ENCODE assay signal across 8 cellular contexts in the genomic region with DNA sequence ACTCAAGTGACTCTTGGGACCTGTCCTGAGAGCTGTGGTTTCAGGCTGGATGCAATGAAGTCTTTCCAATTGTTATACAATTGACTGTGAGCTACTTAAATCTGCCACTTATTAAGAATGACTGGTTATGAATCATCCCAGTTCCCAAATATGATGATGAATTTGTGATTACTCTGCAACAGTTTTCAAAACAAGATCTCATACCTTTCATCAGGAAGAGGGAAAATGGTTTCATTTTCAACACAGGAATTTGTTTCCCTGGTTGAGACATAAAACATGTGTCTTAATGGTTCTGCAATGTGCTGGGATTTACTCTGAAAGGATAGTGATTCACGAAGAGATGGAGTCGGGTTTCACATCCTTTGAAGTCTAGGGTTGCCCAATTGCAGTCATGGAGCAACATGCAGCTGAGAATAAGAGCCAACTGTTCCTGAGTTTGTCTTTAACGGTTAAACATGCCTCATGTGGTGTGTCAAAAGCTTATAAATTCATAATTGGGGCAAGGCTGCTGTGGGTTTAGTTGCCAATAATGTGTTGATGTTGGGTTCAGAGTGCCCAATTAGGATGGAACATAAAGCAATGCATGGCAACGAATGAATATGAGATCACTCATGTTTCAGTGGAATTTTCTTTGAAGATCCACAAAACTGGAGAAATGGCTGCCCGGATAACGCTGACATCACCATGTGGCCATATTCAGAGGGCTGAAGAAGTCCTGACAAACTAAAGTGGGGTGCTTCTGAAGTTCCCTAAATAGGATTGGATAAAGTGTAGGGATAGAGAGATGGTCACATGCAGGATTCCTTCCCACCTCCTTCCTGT. TPM values are rescaled to one million over a fixed set of nuclear protein-coding genes. Genes with fewer than 3 reads are reported as not detected.
A peak's percentile ranks its signal among the peaks of the same experiment; 100 is the strongest.
DNase-seq lines count a peak whose midpoint lies in the region; ATAC-seq, FAIRE-seq and TF ChIP-seq lines count a peak whose summit lies in the region.

No MANE protein-coding gene starts in this region.

- TF ChIP-seq CTCF in DOHH2 (IDR thresholded peaks at IDR 0.05; ENCODE audit: low read depth, low read length, poor library complexity, severe bottlenecking) (no peak), pancreas (IDR thresholded peaks at IDR 0.05) (no peak), testis (IDR thresholded peaks at IDR 0.05) (no peak), esophagus muscularis mucosa (IDR thresholded peaks at IDR 0.05) (no peak)

- H3K27ac ChIP-seq in DOHH2 (ENCODE audit: low read depth, low read length): no peak overlapping the region
- peak overlapping the region; percentile 85 for H3K27ac ChIP-seq in epithelial cell of prostate
- peak overlapping the region in 2 of 4 donors; percentile 31 to 58 for H3K27ac ChIP-seq in pancreas
- H3K27ac ChIP-seq in testis: no peak overlapping the region
- peak overlapping the region in 2 of 4 donors; percentile 34 for H3K27ac ChIP-seq in esophagus muscularis mucosa (replicated peaks in 1 of 4)

- no peaks in the 10 kb centered on the region for H3K9me3 ChIP-seq in DOHH2 (ENCODE audit: control insufficient read depth, insufficient read depth, low read length)
- no peaks in the 10 kb centered on the region for H3K9me3 ChIP-seq in pancreas
- no peaks in the 10 kb centered on the region for H3K9me3 ChIP-seq in testis
- H3K9me3 ChIP-seq in esophagus muscularis mucosa: peaks cover 0 to 4% (median 2%) of the 10 kb centered on the region in 4 donors

- H3K4me3 ChIP-seq in DOHH2 (ENCODE audit: low read length): no peak overlapping the region
- H3K4me3 ChIP-seq in pancreas: no peak overlapping the region
- no peak overlapping the region for H3K4me3 ChIP-seq in testis
- H3K4me3 ChIP-seq in esophagus muscularis mucosa: no peak overlapping the region

- H3K4me1 ChIP-seq in DOHH2 (ENCODE audit: control insufficient read depth, low read length) (peaks cover 8% of the 10 kb centered on the region), pancreas (peaks cover 0 to 16% (median 0%) of the 10 kb centered on the region in 3 donors), testis (no peaks in the 10 kb centered on the region), esophagus muscularis mucosa (no peaks in the 10 kb centered on the region)

- no peaks in the 10 kb centered on the region for H3K9me2 ChIP-seq in DOHH2 (replicated peaks; ENCODE audit: control insufficient read depth, low read length)

- no peaks in the 10 kb centered on the region for H3K27me3 ChIP-seq in DOHH2 (ENCODE audit: control insufficient read depth, low read length)
- H3K27me3 ChIP-seq in pancreas: no peaks in the 10 kb centered on the region
- no peaks in the 10 kb centered on the region for H3K27me3 ChIP-seq in testis
- peaks cover 0 to 19% (median 0%) of the 10 kb centered on the region in 4 donors for H3K27me3 ChIP-seq in esophagus muscularis mucosa

- H3K36me3 ChIP-seq in DOHH2 (ENCODE audit: control insufficient read depth, low read length) (no peaks in the 10 kb centered on the region), pancreas (no peaks in the 10 kb centered on the region), testis (ENCODE audit: low read depth, missing control alignments) (no peaks in the 10 kb centered on the region), esophagus muscularis mucosa (no peaks in the 10 kb centered on the region)

- no peaks in the 10 kb centered on the region for H4K20me1 ChIP-seq in DOHH2 (ENCODE audit: control insufficient read depth, insufficient read depth, low read depth, low read length)

- ATAC-seq in pancreas (peak in 3 of 4 donors; percentile 41 to 85 (median 77)), HG03108 (IDR thresholded peaks at IDR 0.05; ENCODE audit: unreplicated experiment) (no peak)

- DNase-seq in NCI-H2171 (lab: John Stamatoyannopoulos, UW) (peak; percentile 21), epithelial cell of prostate (ENCODE audit: low read depth, low spot score) (peak; percentile 100), pancreas (no peak), dermis blood vessel endothelial cell (no peak), testis (no peak), esophagus muscularis mucosa (ENCODE audit: extremely low spot score) (no peak)

- 0 out of 2 replicates have a peak overlapping the region, but pooled peaks have one; percentile 24 for H3K4me2 ChIP-seq in DOHH2 (ENCODE audit: low read length)

- WGBS in pancreas, 2 donors: 37 to 48% methylated on average over 6 of the region's 6 CpGs
- WGBS in testis, 2 donors: 51 to 59% methylated on average over 6 of the region's 6 CpGs
- WGBS in esophagus muscularis mucosa: 39% methylated on average over 6 of the region's 6 CpGs

- no peak for FAIRE-seq in pancreas (lab: Jason Lieb, UNC)

- TF ChIP-seq EP300 in esophagus muscularis mucosa (IDR thresholded peaks at IDR 0.05): no peak

- no peak for TF ChIP-seq POLR2A in testis (IDR thresholded peaks at IDR 0.05)
- no peak for TF ChIP-seq POLR2A in esophagus muscularis mucosa (IDR thresholded peaks at IDR 0.05; ENCODE audit: low read depth)

- H3F3A ChIP-seq in DOHH2 (ENCODE audit: control insufficient read depth, insufficient read depth): no peaks in the 10 kb centered on the region

- intact Hi-C loops in pancreas (cut with DNase I): no loop called here
- intact Hi-C loops in testis (cut with DNase I; ENCODE audit: low total_unique reads): no loop called here
- intact Hi-C loops in esophagus muscularis mucosa (cut with DNase I): no loop called here

- H3K79me2 ChIP-seq in DOHH2 (ENCODE audit: control insufficient read depth, low read length): no peaks in the 10 kb centered on the region

RNA-seq across cellular contexts. Expression of gene CYP24A1, which starts 41.0 kb away (rescaled TPM):
- under 1 TPM in 1 of 6 donors, not detected in 5; 0.09 TPM for total RNA-seq in pancreas
- polyA plus RNA-seq in pancreas: not detected
- not detected in 2 replicates for total RNA-seq in dermis blood vessel endothelial cell
- under 1 TPM; 0.43 to 0.94 TPM for total RNA-seq in testis
- not detected for polyA plus RNA-seq in testis (ENCODE audit: insufficient read depth, low read depth, low replicate concordance)
- not detected for total RNA-seq in esophagus muscularis mucosa

Comparison
In these comparisons a context has a peak if more than half of its experiments do, and no peak if none do; other contexts are left out.
1. DNase-seq: peak in NCI-H2171 (single experiment) and epithelial cell of prostate (single experiment); none in pancreas (0 of 6), dermis blood vessel endothelial cell (single experiment), testis (single experiment) and esophagus muscularis mucosa (single experiment).